ENCODE assay signal across 1 cellular context in genomic region chr1:94854458-94855306, GRCh38.
TF ChIP-seq lines count a peak whose summit lies in the region.

No MANE protein-coding gene starts in this region.

TF ChIP-seq in K562, 482 proteins besides CTCF, POLR2A, EP300 and RAD21 (continued from another document):
- TF ChIP-seq DDX20 (tag; IDR thresholded peaks at IDR 0.05; ENCODE audit: low read depth), result no peak
